11 cellular contexts compared by ENCODE assay signal in the genomic region with DNA sequence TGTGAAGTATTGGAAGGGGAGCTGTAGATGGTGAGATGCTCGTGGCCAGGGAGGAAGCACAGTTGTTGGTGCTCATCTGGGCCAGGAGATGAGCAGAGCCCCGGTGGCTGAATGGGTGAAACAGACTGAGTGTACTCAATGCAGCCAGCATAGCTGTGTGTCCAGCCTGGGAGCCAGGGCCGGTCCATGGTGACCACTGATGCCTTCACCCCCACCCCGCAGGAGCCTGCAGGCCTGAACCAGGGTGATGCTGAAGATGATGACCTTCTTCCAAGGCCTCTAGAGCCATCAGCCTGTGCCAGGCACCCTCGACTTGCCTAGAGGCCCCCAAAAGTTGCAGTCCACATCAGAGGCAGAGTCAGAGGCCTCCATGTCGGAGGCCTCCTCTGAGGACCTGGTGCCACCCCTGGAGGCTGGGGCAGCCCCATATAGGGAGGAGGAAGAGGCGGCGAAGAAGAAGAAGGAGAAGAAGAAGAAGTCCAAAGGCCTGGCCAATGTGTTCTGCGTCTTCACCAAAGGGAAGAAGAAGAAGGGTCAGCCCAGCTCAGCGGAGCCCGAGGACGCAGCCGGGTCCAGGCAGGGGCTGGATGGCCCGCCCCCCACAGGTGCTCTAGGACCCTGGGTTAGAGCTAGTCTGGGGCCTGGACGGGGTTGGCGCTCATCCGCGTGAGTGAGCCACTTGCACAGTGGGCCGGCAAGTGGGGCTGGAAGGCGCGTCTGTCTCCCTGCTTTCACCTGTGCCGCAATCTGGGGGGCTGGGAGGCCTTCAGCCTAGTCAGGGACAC. TPM values are rescaled to one million over a fixed set of nuclear protein-coding genes. Genes with fewer than 3 reads are reported as not detected.
DNase-seq lines count a peak whose midpoint lies in the region; ATAC-seq and TF ChIP-seq lines count a peak whose summit lies in the region.
"Had no signal": no experiment of that assay in that cellular context is flagged by ENCODE, and none has a peak within 500 bp of the region (broad histone marks: within the 10 kb centered on the region; RNA-seq: fewer than 3 reads in every experiment).

No MANE protein-coding gene starts in this region.

- H3K9me3 ChIP-seq in mammary epithelial cell (replicated peaks; ENCODE audit: insufficient read depth, low read length): no peaks in the 10 kb centered on the region
- no peaks in the 10 kb centered on the region; the same call in 1 of the 2 replicates for H3K9me3 ChIP-seq in HAP-1

- 97% methylated on average over 13 of the region's 22 CpGs for WGBS in mammary epithelial cell (ENCODE audit: low coverage, missing lambda C conversion rate)

- no TSS peak for BruUV-seq in mammary epithelial cell (replicated peaks; lab: Mats Ljungman, UMichigan)

- no peak for TF ChIP-seq CTCF in mammary epithelial cell (conservative IDR thresholded peaks at IDR 0.05 in 1 of 2, IDR thresholded peaks at IDR 0.05 in 1 of 2; ENCODE audit: extremely low read depth in 1 of 2, insufficient read depth in 1 of 2, low read depth in 1 of 2, low read length in 2 of 2)
- TF ChIP-seq CTCF in kidney epithelial cell (IDR thresholded peaks at IDR 0.05; ENCODE audit: insufficient read depth, low read length, poor library complexity, severe bottlenecking): no peak
- no peak for TF ChIP-seq CTCF in activated CD8-positive, alpha-beta T cell treated with anti-CD3 and anti-CD28 coated beads for 36 hours (IDR thresholded peaks at IDR 0.05)

- H3K4me3 ChIP-seq in mammary epithelial cell (replicated peaks in 1 of 3; ENCODE audit: insufficient read depth in 1 of 3, low read depth in 2 of 3, low read length in 3 of 3) (peak overlapping the region in 1 of 3 experiments; percentile 35), kidney epithelial cell (ENCODE audit: low read depth, low read length) (peak overlapping the region; percentile 26), skeletal muscle cell (ENCODE audit: low read depth, low read length) (peak overlapping the region; percentile 25), HAP-1 (no peak overlapping the region)
- H3K4me3 ChIP-seq: SK-N-MC had no signal

- H3K36me3 ChIP-seq in mammary epithelial cell (ENCODE audit: insufficient read depth, low read length) (no peaks in the 10 kb centered on the region), kidney epithelial cell (ENCODE audit: control insufficient read depth, insufficient read depth, low read length) (no peaks in the 10 kb centered on the region), HAP-1 (replicated peaks) (no peaks in the 10 kb centered on the region)

- no peak overlapping the region for H3K9ac ChIP-seq in mammary epithelial cell (ENCODE audit: insufficient read depth, low read length)

- peak; percentile 6 for DNase-seq in ELF-1 (ENCODE audit: low read depth, low spot score)
- DNase-seq in mammary epithelial cell: no peak
- no peak for DNase-seq in kidney epithelial cell (ENCODE audit: low read depth)
- no peak for DNase-seq in skeletal muscle cell (ENCODE audit: low read depth)
- DNase-seq in activated CD8-positive, alpha-beta T cell treated with anti-CD3 and anti-CD28 coated beads for 36 hours: no peak
- no peak for DNase-seq in NCI-H1694 (lab: John Stamatoyannopoulos, UW)
- no peak for DNase-seq in HAP-1 (ENCODE audit: low spot score in 2 of 2)
- DNase-seq: CD4-positive, alpha-beta memory T cell; NCI-H226 had no signal

- H3K4me3 Mint-ChIP-seq in activated CD8-positive, alpha-beta T cell treated with anti-CD3 and anti-CD28 coated beads for 36 hours: no peak overlapping the region
- H3K4me3 Mint-ChIP-seq: CD4-positive, alpha-beta memory T cell had no signal

- no peaks in the 10 kb centered on the region for H4K20me1 ChIP-seq in mammary epithelial cell (ENCODE audit: insufficient read depth, low read length)

- dilution Hi-C loops in mammary epithelial cell (cut with HindIII; ENCODE audit: low sequenced_read_pairs): no loop called here

- H3K79me2 ChIP-seq in mammary epithelial cell (ENCODE audit: insufficient read depth, low read length): no peaks in the 10 kb centered on the region

- ATAC-seq in activated CD8-positive, alpha-beta T cell treated with anti-CD3 and anti-CD28 coated beads for 36 hours: no peak
- ATAC-seq in HG03565 (IDR thresholded peaks at IDR 0.05; ENCODE audit: unreplicated experiment): no peak

- H3K27me3 ChIP-seq in mammary epithelial cell (ENCODE audit: insufficient read depth, low read length): no peaks in the 10 kb centered on the region
- no peaks in the 10 kb centered on the region for H3K27me3 ChIP-seq in kidney epithelial cell (ENCODE audit: control insufficient read depth, insufficient read depth, low read length)
- no peaks in the 10 kb centered on the region for H3K27me3 ChIP-seq in HAP-1 (ENCODE audit: low read depth)

- peaks cover 19% of the 10 kb centered on the region for H3K27me3 Mint-ChIP-seq in activated CD8-positive, alpha-beta T cell treated with anti-CD3 and anti-CD28 coated beads for 36 hours

- intact Hi-C loops in mammary epithelial cell (cut with micrococcal nuclease): no loop called here
- intact Hi-C loops in activated CD8-positive, alpha-beta T cell treated with anti-CD3 and anti-CD28 coated beads for 36 hours (cut with micrococcal nuclease): no loop called here

- peaks cover 46% of the 10 kb centered on the region for H3K4me1 ChIP-seq in mammary epithelial cell (ENCODE audit: insufficient read depth, low read length)
- H3K4me1 ChIP-seq in HAP-1: peaks cover 11% of the 10 kb centered on the region

- in situ Hi-C loops in mammary epithelial cell (cut with MboI; ENCODE audit: low sequenced_read_pairs in 2 of 2) (no loop called here), HAP-1 (cut with MboI; ENCODE audit: low sequenced_read_pairs) (no loop called here)

- H3K27ac ChIP-seq in mammary epithelial cell (ENCODE audit: insufficient read depth, low read depth, low read length): no peak overlapping the region
- H3K27ac ChIP-seq: SK-N-MC had no signal

- H3K4me1 Mint-ChIP-seq in activated CD8-positive, alpha-beta T cell treated with anti-CD3 and anti-CD28 coated beads for 36 hours (ENCODE audit: low read depth): no peaks in the 10 kb centered on the region

- H3K36me3 Mint-ChIP-seq in activated CD8-positive, alpha-beta T cell treated with anti-CD3 and anti-CD28 coated beads for 36 hours (ENCODE audit: low read depth): no peaks in the 10 kb centered on the region
- H3K36me3 Mint-ChIP-seq: CD4-positive, alpha-beta memory T cell had no signal

- POLR2A ChIA-PET in activated CD8-positive, alpha-beta T cell treated with anti-CD3 and anti-CD28 coated beads for 36 hours (lab: Charles Lee): no interaction called here

- CTCF ChIA-PET in mammary epithelial cell (lab: Charles Lee; ENCODE audit: low non-redundant PET): interaction anchor here (1.4 kb wide), 1 partner anchor 21 kb away, joined by 7 read pairs; no protein-coding TSS in a partner anchor
- CTCF ChIA-PET in activated CD8-positive, alpha-beta T cell treated with anti-CD3 and anti-CD28 coated beads for 36 hours (lab: Charles Lee): no interaction called here

- no peak overlapping the region for H3K27ac Mint-ChIP-seq in activated CD8-positive, alpha-beta T cell treated with anti-CD3 and anti-CD28 coated beads for 36 hours

- peak overlapping the region; percentile 57 for H2AFZ ChIP-seq in mammary epithelial cell (ENCODE audit: low read depth, low read length)

- peak overlapping the region; percentile 81 for H3K4me2 ChIP-seq in mammary epithelial cell (ENCODE audit: insufficient read depth, low read depth, low read length)

- H3K9me3 Mint-ChIP-seq in activated CD8-positive, alpha-beta T cell treated with anti-CD3 and anti-CD28 coated beads for 36 hours: no peaks in the 10 kb centered on the region
- H3K9me3 Mint-ChIP-seq: CD4-positive, alpha-beta memory T cell had no signal

RNA-seq across cellular contexts. Expression of gene TNFAIP2, which starts 3.0 kb away (rescaled TPM):
- 1 to 10 TPM; 1.8 to 3.3 TPM for total RNA-seq in mammary epithelial cell
- polyA plus RNA-seq in mammary epithelial cell: 0.14 TPM
- polyA minus RNA-seq in mammary epithelial cell: not detected
- 152 and 154 TPM in 2 replicates for total RNA-seq in kidney epithelial cell
- 1 to 10 TPM; 1.1 to 1.2 TPM for total RNA-seq in activated CD8-positive, alpha-beta T cell treated with anti-CD3 and anti-CD28 coated beads for 36 hours
- polyA plus RNA-seq: CD4-positive, alpha-beta memory T cell had no signal

RNA-seq across cellular contexts. Expression of gene EXOC3L4, which starts 31.8 kb away (rescaled TPM):
- total RNA-seq in mammary epithelial cell: not detected
- polyA plus RNA-seq in mammary epithelial cell: not detected
- not detected for polyA minus RNA-seq in mammary epithelial cell
- total RNA-seq in kidney epithelial cell: 0.34 and 0.46 TPM in 2 replicates
- not detected for total RNA-seq in activated CD8-positive, alpha-beta T cell treated with anti-CD3 and anti-CD28 coated beads for 36 hours
- total RNA-seq: CD4-positive, alpha-beta memory T cell had no signal
- polyA plus RNA-seq: CD4-positive, alpha-beta memory T cell had no signal

RNA-seq across cellular contexts. Expression of gene LBHD2, which starts 42.3 kb away (rescaled TPM):
- total RNA-seq in mammary epithelial cell (not detected), kidney epithelial cell (not detected in 2 replicates)
- polyA plus RNA-seq in mammary epithelial cell: not detected
- not detected for polyA minus RNA-seq in mammary epithelial cell
- total RNA-seq in activated CD8-positive, alpha-beta T cell treated with anti-CD3 and anti-CD28 coated beads for 36 hours: not detected
- total RNA-seq: CD4-positive, alpha-beta memory T cell had no signal
- polyA plus RNA-seq: CD4-positive, alpha-beta memory T cell had no signal

Comparison
In these comparisons a context has a peak if more than half of its experiments do, and no peak if none do; other contexts are left out.
1. RNA of gene TNFAIP2, which starts 3.0 kb away (total RNA-seq): 152 to 154 TPM in kidney epithelial cell; 1.8 to 3.3 TPM in mammary epithelial cell and 1.1 to 1.2 TPM in activated CD8-positive, alpha-beta T cell treated with anti-CD3 and anti-CD28 coated beads for 36 hours; every median in the first group is over 10 times any median in the second.